In genomic region chr15:73930790-73931281, GRCh38 we compare ENCODE assay signal across 14 cellular contexts. TPM values are rescaled to one million over a fixed set of nuclear protein-coding genes. Genes with fewer than 3 reads are reported as not detected.
DNase-seq lines count a peak whose midpoint lies in the region; ATAC-seq and TF ChIP-seq lines count a peak whose summit lies in the region.
"Had no signal": no experiment of that assay in that cellular context is flagged by ENCODE, and none has a peak within 500 bp of the region (broad histone marks: within the 10 kb centered on the region; RNA-seq: fewer than 3 reads in every experiment).

No MANE protein-coding gene starts in this region.

- H4K20me1 ChIP-seq in osteoblast (ENCODE audit: insufficient read depth, low read length): peaks cover 70% of the 10 kb centered on the region

- no peak for TF ChIP-seq CTCF in osteoblast (IDR thresholded peaks at IDR 0.05; ENCODE audit: extremely low read depth, low read depth, low read length)

- peaks cover 66% of the 10 kb centered on the region for H3K4me1 ChIP-seq in osteoblast (ENCODE audit: insufficient read depth, low read length)
- H3K4me1 ChIP-seq: foreskin keratinocyte had no signal

- H3K36me3 ChIP-seq in osteoblast (ENCODE audit: insufficient read depth, low read length): peaks cover 42% of the 10 kb centered on the region
- H3K36me3 ChIP-seq: cardiac muscle cell, ovary had no signal

- peak; percentile 78 for DNase-seq in AG08396 (ENCODE audit: low spot score)
- peak; percentile 96 for DNase-seq in M059J (ENCODE audit: low read depth)
- DNase-seq in fibroblast of gingiva (ENCODE audit: low read depth): peak; percentile 92
- peak; percentile 90 for DNase-seq in osteoblast (ENCODE audit: insufficient read length, low spot score, missing footprints)
- DNase-seq in stimulated activated CD4-positive, alpha-beta T cell treated with anti-CD3 and anti-CD28 coated beads, Interleukin-12 subunit alpha, Interleukin-12 subunit beta, amount 100 ng/mL, for 4 hours: no peak
- no peak for DNase-seq in cerebellar cortex (ENCODE audit: low spot score)
- DNase-seq: activated T-cell treated with anti-CD3 and anti-CD28 coated beads for 4 hours, foreskin keratinocyte, NCI-H2081 had no signal

- peak overlapping the region; percentile 87 for H3K4me3 ChIP-seq in osteoblast (ENCODE audit: insufficient read depth, low read length)
- H3K4me3 ChIP-seq: cardiac muscle cell, ovary had no signal

- peaks cover 97% of the 10 kb centered on the region for H3K79me2 ChIP-seq in osteoblast (ENCODE audit: insufficient read depth, low read length)

- no peaks in the 10 kb centered on the region for H3K9me3 ChIP-seq in osteoblast (ENCODE audit: low read depth, low read length)
- H3K9me3 ChIP-seq: ovary had no signal

- no peak for ATAC-seq in GM19467 (IDR thresholded peaks at IDR 0.05; ENCODE audit: unreplicated experiment)
- ATAC-seq in HG02870 (IDR thresholded peaks at IDR 0.05; ENCODE audit: unreplicated experiment): no peak
- ATAC-seq: foreskin keratinocyte, left lobe of liver had no signal

- H2AFZ ChIP-seq in osteoblast (ENCODE audit: low read length): no peak overlapping the region

- H3K27ac ChIP-seq in osteoblast (ENCODE audit: low read depth, low read length): peak overlapping the region; percentile 85
- H3K27ac ChIP-seq: cardiac muscle cell, foreskin keratinocyte, ovary had no signal

- H3K4me2 ChIP-seq in osteoblast (ENCODE audit: insufficient read depth, low read length): peak overlapping the region; percentile 94

- no peaks in the 10 kb centered on the region for H3K27me3 ChIP-seq in osteoblast (ENCODE audit: insufficient read depth, low read length)
- H3K27me3 ChIP-seq: cardiac muscle cell, foreskin keratinocyte, ovary had no signal

RNA-seq across cellular contexts. Expression of gene LOXL1, which starts 4.6 kb away (rescaled TPM):
- total RNA-seq in M059J (2014; rRNA removed; shearing (Covaris generic)): 120 and 189 TPM in 2 replicates
- 246 and 264 TPM in 2 replicates for total RNA-seq in osteoblast

RNA-seq across cellular contexts. Expression of gene TBC1D21, which starts 57.5 kb away (rescaled TPM):
- not detected in 2 replicates for total RNA-seq in M059J (2014; rRNA removed; shearing (Covaris generic))
- total RNA-seq in osteoblast: not detected in 2 replicates
- total RNA-seq: cardiac muscle cell, foreskin keratinocyte, left lobe of liver, ovary had no signal

Comparison
In these comparisons a context has a peak if more than half of its experiments do, and no peak if none do; other contexts are left out.
1. DNase-seq: peak in AG08396 (single experiment), M059J (single experiment), fibroblast of gingiva (single experiment) and osteoblast (single experiment); none in stimulated activated CD4-positive, alpha-beta T cell treated with anti-CD3 and anti-CD28 coated beads, Interleukin-12 subunit alpha, Interleukin-12 subunit beta, amount 100 ng/mL, for 4 hours (single experiment) and cerebellar cortex (single experiment).